Comparison of ENCODE assay signal across 20 cellular contexts in the genomic region with DNA sequence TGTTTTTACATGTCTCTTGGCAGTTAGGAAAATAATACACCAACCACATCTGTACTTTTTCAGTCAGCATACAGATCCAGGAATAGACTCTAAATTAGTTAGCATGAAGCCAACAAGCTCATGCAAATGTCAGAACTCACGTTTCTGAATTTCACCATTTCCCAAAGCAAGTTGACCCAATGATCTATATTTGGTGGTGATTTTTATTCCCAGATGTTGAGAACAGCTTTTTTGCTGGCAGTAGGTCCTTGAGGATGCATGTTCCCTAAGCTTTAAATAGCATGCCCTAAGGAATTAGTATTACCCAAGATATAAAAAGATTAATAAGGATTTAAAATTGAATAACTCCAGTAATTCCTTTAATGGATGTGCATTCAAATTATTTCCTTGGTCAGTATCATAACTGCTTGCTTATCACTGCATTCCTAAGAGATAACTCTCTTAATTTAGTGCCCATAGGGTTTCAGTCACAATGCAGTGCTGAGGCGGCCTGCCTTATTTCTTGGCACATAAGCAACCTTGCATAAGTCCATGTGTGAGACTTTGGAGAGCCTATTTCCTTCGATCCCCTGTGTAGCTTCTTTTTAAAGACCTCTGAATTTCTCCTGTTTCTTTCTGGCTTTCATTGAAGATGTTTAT.
A peak's percentile ranks its signal among the peaks of the same experiment; 100 is the strongest.
DNase-seq lines count a peak whose midpoint lies in the region; ATAC-seq, FAIRE-seq and TF ChIP-seq lines count a peak whose summit lies in the region.
"Had no signal": no experiment of that assay in that cellular context is flagged by ENCODE, and none has a peak within 500 bp of the region (broad histone marks: within the 10 kb centered on the region; RNA-seq: fewer than 3 reads in every experiment).

No MANE protein-coding gene starts in this region.

- H3K36me3 ChIP-seq in H1 (ENCODE audit: control insufficient read depth in 2 of 4, insufficient read depth in 4 of 4, low read length in 3 of 4): no peaks in the 10 kb centered on the region
- no peaks in the 10 kb centered on the region for H3K36me3 ChIP-seq in upper lobe of left lung
- H3K36me3 ChIP-seq: brain microvascular endothelial cell had no signal

- no peaks in the 10 kb centered on the region for H3K79me2 ChIP-seq in H1 (ENCODE audit: control insufficient read depth in 1 of 2, insufficient read depth in 2 of 2, low read length in 2 of 2)

- no peak overlapping the region for H4K5ac ChIP-seq in H1 (ENCODE audit: insufficient read length, low read depth, low read length)

- H3K9me3 ChIP-seq in H1 (ENCODE audit: insufficient read depth in 2 of 2, low read depth in 1 of 2, low read length in 1 of 2) (no peaks in the 10 kb centered on the region), upper lobe of left lung (no peaks in the 10 kb centered on the region)

- H3K27ac Mint-ChIP-seq in activated naive CD4-positive, alpha-beta T cell treated with anti-CD3 and anti-CD28 coated beads for 36 hours: no peak overlapping the region
- H3K27ac Mint-ChIP-seq: activated naive CD8-positive, alpha-beta T cell treated with anti-CD3 and anti-CD28 coated beads, Interleukin-2, amount 10 ng/mL, durations not matched to agents 7 days and 5 days; activated T-helper 17 cell treated with anti-CD3 and anti-CD28 coated beads, Interleukin-2, amount 50 U/mL, for 72 hours had no signal

- intact Hi-C loops in left ventricle myocardium superior (cut with micrococcal nuclease): no loop called here
- intact Hi-C loops in activated naive CD4-positive, alpha-beta T cell treated with anti-CD3 and anti-CD28 coated beads for 36 hours (cut with micrococcal nuclease): no loop called here

- H2BK20ac ChIP-seq in H1 (ENCODE audit: low read length): no peak overlapping the region

- 0 out of 2 replicates have a peak overlapping the region, but pooled peaks have one; percentile 40 for H2AFZ ChIP-seq in H1 (ENCODE audit: low read length)

- H3K4ac ChIP-seq in H1 (replicated peaks; ENCODE audit: insufficient read length, low read depth, low read length): no peak overlapping the region

- 90% methylated on average over 3 of the region's 3 CpGs; no CpG with 5 or more reads in 1 of the 2 experiments for WGBS in H1 (ENCODE audit: extremely low coverage in 1 of 2, insufficient coverage in 1 of 2, insufficient read length in 1 of 2, insufficient replicate concordance in 2 of 2, low coverage in 1 of 2, low lambda C conversion rate in 2 of 2, missing lambda C conversion rate in 1 of 2), 2 experiments
- WGBS in upper lobe of left lung, 2 donors: 69 to 79% methylated on average over 3 of the region's 3 CpGs

- H3K27me3 ChIP-seq in H1 (replicated peaks in 1 of 4; ENCODE audit: control insufficient read depth in 3 of 4, extremely low read depth in 1 of 4, insufficient read depth in 3 of 4, low read length in 3 of 4) (no peaks in the 10 kb centered on the region), upper lobe of left lung (no peaks in the 10 kb centered on the region)
- H3K27me3 ChIP-seq: brain microvascular endothelial cell had no signal

- CTCF ChIA-PET in H1 (lab: Charles Lee; ENCODE audit: partially characterized antibody): interaction anchor here (1.0 kb wide), 1 partner anchor 17 kb away, joined by 4 read pairs; no protein-coding TSS in a partner anchor
- CTCF ChIA-PET in activated naive CD4-positive, alpha-beta T cell treated with anti-CD3 and anti-CD28 coated beads for 36 hours (lab: Charles Lee): no interaction called here

- H2BK5ac ChIP-seq in H1 (ENCODE audit: low read depth, low read length): no peak overlapping the region

- no peak overlapping the region for H2BK120ac ChIP-seq in H1 (replicated peaks; ENCODE audit: low read depth, low read length)

- no peak overlapping the region for H4K8ac ChIP-seq in H1 (ENCODE audit: extremely low read depth, insufficient read depth, low read length)

- no peaks in the 10 kb centered on the region for H3K4me1 Mint-ChIP-seq in activated naive CD4-positive, alpha-beta T cell treated with anti-CD3 and anti-CD28 coated beads for 36 hours (ENCODE audit: low read depth)
- H3K4me1 Mint-ChIP-seq: activated naive CD8-positive, alpha-beta T cell treated with anti-CD3 and anti-CD28 coated beads, Interleukin-2, amount 10 ng/mL, durations not matched to agents 7 days and 5 days; activated T-helper 17 cell treated with anti-CD3 and anti-CD28 coated beads, Interleukin-2, amount 50 U/mL, for 72 hours; neural crest cell had no signal

- H3K4me3 ChIP-seq in H1 (ENCODE audit: extremely low read depth in 1 of 4, insufficient read depth in 2 of 4, low read depth in 3 of 4, low read length in 4 of 4) (no peak overlapping the region), upper lobe of left lung (no peak overlapping the region)
- H3K4me3 ChIP-seq: K562 had no signal

- no peak overlapping the region for H3K56ac ChIP-seq in H1 (replicated peaks; ENCODE audit: insufficient read length, low read depth, low read length)

- ATAC-seq in left ventricle myocardium superior: peak; percentile 74
- peak in 1 of 2 donors; percentile 44 for ATAC-seq in upper lobe of left lung (ENCODE audit: low FRiP score in 2 of 2)
- ATAC-seq: activated T-helper 17 cell treated with anti-CD3 and anti-CD28 coated beads, Interleukin-2, amount 50 U/mL, for 72 hours; K562 had no signal

- no peaks in the 10 kb centered on the region for H3K9me3 Mint-ChIP-seq in activated naive CD4-positive, alpha-beta T cell treated with anti-CD3 and anti-CD28 coated beads for 36 hours
- H3K9me3 Mint-ChIP-seq: neural crest cell had no signal

- no peak overlapping the region for H3K9ac ChIP-seq in H1 (replicated peaks in 1 of 4; ENCODE audit: extremely low read depth in 1 of 4, low read depth in 3 of 4, low read length in 3 of 4)

- no peak overlapping the region for H3K18ac ChIP-seq in H1 (ENCODE audit: extremely low read depth, low read length)

- TF ChIP-seq POLR2A in H1 (IDR thresholded peaks at IDR 0.05; ENCODE audit: control extremely low read depth in 1 of 2, low read depth in 2 of 2, low read length in 2 of 2): no peak
- TF ChIP-seq POLR2A in upper lobe of left lung (IDR thresholded peaks at IDR 0.05): no peak

- no peaks in the 10 kb centered on the region for H3K36me3 Mint-ChIP-seq in activated naive CD4-positive, alpha-beta T cell treated with anti-CD3 and anti-CD28 coated beads for 36 hours (ENCODE audit: low read depth)
- H3K36me3 Mint-ChIP-seq: activated naive CD8-positive, alpha-beta T cell treated with anti-CD3 and anti-CD28 coated beads, Interleukin-2, amount 10 ng/mL, durations not matched to agents 7 days and 5 days had no signal

- no peak overlapping the region for H2BK12ac ChIP-seq in H1 (ENCODE audit: low read depth, low read length)

- DNase-seq in NCI-H82 (lab: John Stamatoyannopoulos, UW): peak; percentile 38
- no peak for DNase-seq in NCI-H82 treated with DMSO at 0.1 percent for 48 hours (lab: John Stamatoyannopoulos, UW; ENCODE audit: unreplicated experiment)
- DNase-seq in H1 (ENCODE audit: low read depth in 1 of 2, low spot score in 2 of 2): no peak
- DNase-seq in left ventricle myocardium superior: peak; percentile 23
- DNase-seq in upper lobe of left lung: no peak
- no peak for DNase-seq in NCI-H2081 treated with DMSO at 0.1 percent for 48 hours (lab: John Stamatoyannopoulos, UW)
- DNase-seq in occipital lobe (lab: John Stamatoyannopoulos, UW): no peak
- DNase-seq in activated naive CD4-positive, alpha-beta T cell treated with anti-CD3 and anti-CD28 coated beads for 36 hours: no peak
- DNase-seq: 8988T; activated naive CD8-positive, alpha-beta T cell treated with anti-CD3 and anti-CD28 coated beads, Interleukin-2, amount 10 ng/mL, durations not matched to agents 7 days and 5 days; brain microvascular endothelial cell; dermis blood vessel endothelial cell; NCI-H748 treated with DMSO at 0.1 percent for 48 hours; OCI-M1; SHP77; SW 1271 had no signal

- H3K4me1 ChIP-seq in H1 (replicated peaks in 1 of 4; ENCODE audit: control insufficient read depth in 3 of 4, insufficient read depth in 4 of 4, low read length in 3 of 4) (no peaks in the 10 kb centered on the region), upper lobe of left lung (peaks cover 0 to 7% (median 0%) of the 10 kb centered on the region in 4 donors)

- no peak overlapping the region for H3K23ac ChIP-seq in H1 (ENCODE audit: insufficient read length)

- no peak overlapping the region for H2AK5ac ChIP-seq in H1 (ENCODE audit: low read depth, low read length)

- no peak overlapping the region for H2BK15ac ChIP-seq in H1 (ENCODE audit: low read length)

- TF ChIP-seq RAD21 in H1 (IDR thresholded peaks at IDR 0.05 in 1 of 2, conservative IDR thresholded peaks at IDR 0.05 in 1 of 2; ENCODE audit: low read depth in 2 of 2, low read length in 2 of 2): no peak

- no peak overlapping the region for H3K4me3 Mint-ChIP-seq in activated naive CD4-positive, alpha-beta T cell treated with anti-CD3 and anti-CD28 coated beads for 36 hours
- H3K4me3 Mint-ChIP-seq: activated naive CD8-positive, alpha-beta T cell treated with anti-CD3 and anti-CD28 coated beads, Interleukin-2, amount 10 ng/mL, durations not matched to agents 7 days and 5 days; activated T-helper 17 cell treated with anti-CD3 and anti-CD28 coated beads, Interleukin-2, amount 50 U/mL, for 72 hours; neural crest cell had no signal

- FAIRE-seq in H1 (lab: Jason Lieb, UNC): no peak
- FAIRE-seq: endothelial cell of umbilical vein, K562 had no signal

- no peaks in the 10 kb centered on the region for H3K27me3 Mint-ChIP-seq in activated naive CD4-positive, alpha-beta T cell treated with anti-CD3 and anti-CD28 coated beads for 36 hours (ENCODE audit: low read depth)
- H3K27me3 Mint-ChIP-seq: activated naive CD8-positive, alpha-beta T cell treated with anti-CD3 and anti-CD28 coated beads, Interleukin-2, amount 10 ng/mL, durations not matched to agents 7 days and 5 days; activated T-helper 17 cell treated with anti-CD3 and anti-CD28 coated beads, Interleukin-2, amount 50 U/mL, for 72 hours had no signal

- H4K91ac ChIP-seq in H1 (replicated peaks; ENCODE audit: insufficient read length, low read length): no peak overlapping the region

- H3K14ac ChIP-seq in H1 (ENCODE audit: insufficient read length): no peak overlapping the region

- no peaks in the 10 kb centered on the region for H3K79me1 ChIP-seq in H1 (ENCODE audit: low read depth, low read length)

- H3K4me2 ChIP-seq in H1 (ENCODE audit: insufficient read depth in 1 of 2, low read depth in 2 of 2, low read length in 2 of 2): no peak overlapping the region

- no peaks in the 10 kb centered on the region for H3K23me2 ChIP-seq in H1 (ENCODE audit: low read depth, low read length)

- POLR2A ChIA-PET in H1 (lab: Charles Lee; ENCODE audit: partially characterized antibody): no interaction called here

- TF ChIP-seq EP300 in H1 (IDR thresholded peaks at IDR 0.05; ENCODE audit: borderline replicate concordance in 1 of 2, low read depth in 2 of 2, low read length in 2 of 2) (no peak), upper lobe of left lung (IDR thresholded peaks at IDR 0.05) (peak in 1 of 4 donors; percentile 73)

- H3K27ac ChIP-seq in H1 (ENCODE audit: low read depth, low read length) (no peak overlapping the region), upper lobe of left lung (peak overlapping the region in 3 of 4 donors; percentile 11 to 42 (median 40))
- H3K27ac ChIP-seq: brain microvascular endothelial cell had no signal

- TF ChIP-seq CTCF in H1 (IDR thresholded peaks at IDR 0.05; ENCODE audit: control extremely low read depth in 1 of 3, insufficient read depth in 1 of 3, low read depth in 1 of 3, low read length in 3 of 3): no peak
- TF ChIP-seq CTCF in upper lobe of left lung (IDR thresholded peaks at IDR 0.05): no peak

- H4K20me1 ChIP-seq in H1 (replicated peaks in 1 of 2; ENCODE audit: control insufficient read depth in 1 of 2, insufficient read depth in 2 of 2, low read length in 2 of 2): no peaks in the 10 kb centered on the region

Comparison
In these comparisons a context has a peak if more than half of its experiments do, and no peak if none do; other contexts are left out.
1. DNase-seq: peak in NCI-H82 (single experiment) and left ventricle myocardium superior (single experiment); none in NCI-H82 treated with DMSO at 0.1 percent for 48 hours (single experiment), H1 (0 of 2), upper lobe of left lung (0 of 2), NCI-H2081 treated with DMSO at 0.1 percent for 48 hours (single experiment), occipital lobe (single experiment) and activated naive CD4-positive, alpha-beta T cell treated with anti-CD3 and anti-CD28 coated beads for 36 hours (single experiment).